8 cellular contexts compared by ENCODE assay signal in the genomic region with DNA sequence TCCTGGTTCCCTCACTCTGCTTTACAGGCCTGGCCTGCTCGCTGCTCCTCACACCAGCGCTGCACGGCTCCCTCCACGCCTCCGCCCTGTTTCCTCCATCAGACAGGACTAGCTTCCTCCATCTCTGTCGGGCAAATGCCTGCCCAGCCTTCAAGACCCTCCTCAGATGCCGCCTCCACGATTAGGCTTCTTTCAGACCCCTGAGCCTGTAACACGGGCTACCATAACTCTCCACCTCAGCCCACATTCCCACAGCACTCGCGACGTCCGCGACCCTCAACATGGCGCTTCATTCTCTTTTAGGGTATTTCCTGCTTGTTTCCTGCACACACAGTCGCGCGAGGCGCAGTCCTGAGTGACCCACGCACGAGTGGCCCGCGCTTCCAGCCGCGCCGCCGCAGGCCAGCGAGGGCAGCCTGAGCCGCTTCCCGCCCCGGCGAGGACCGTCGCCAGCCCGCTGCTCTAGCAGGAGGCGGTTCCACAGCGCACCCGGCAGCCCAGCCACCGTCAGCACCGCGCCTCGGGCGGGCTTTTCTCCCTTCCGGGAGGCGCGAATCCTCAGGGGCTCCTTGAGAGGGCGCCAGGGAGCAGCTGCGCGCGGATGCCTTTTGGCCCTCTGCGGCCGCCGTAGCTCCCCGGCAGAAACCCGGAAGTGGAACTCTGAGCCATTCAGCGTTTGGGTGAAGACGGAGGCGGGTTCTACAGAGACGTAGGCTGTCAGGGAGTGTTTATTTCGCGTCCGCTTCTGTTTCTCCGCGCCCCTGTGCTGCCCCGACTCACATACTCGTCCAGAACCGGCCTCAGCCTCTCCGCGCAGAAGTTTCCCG. TPM values are rescaled to one million over a fixed set of nuclear protein-coding genes. Genes with fewer than 3 reads are reported as not detected.
DNase-seq lines count a peak whose midpoint lies in the region; ATAC-seq lines count a peak whose summit lies in the region.

Gene FRG1 (plus strand): TSS at position 695 of the 827 bp plus-strand sequence. CDS start 138 bp downstream, outside the sequence.

- H3K4me1 ChIP-seq in SJSA1 (replicated peaks) (no peaks in the 10 kb centered on the region), iPS DF 6.9 (ENCODE audit: control insufficient read depth, insufficient read depth, low read length) (no peaks in the 10 kb centered on the region), skeletal muscle tissue (ENCODE audit: control insufficient read depth in 3 of 3, insufficient read depth in 3 of 3, low read length in 3 of 3) (peaks cover 3 to 11% (median 4%) of the 10 kb centered on the region in 3 donors)

- H3K9ac ChIP-seq in skeletal muscle tissue (ENCODE audit: low read depth in 1 of 3, low read length in 3 of 3) = peak within 1 kb of the TSS; percentile 89 to 97 (median 92)

- WGBS in iPS DF 6.9 (ENCODE audit: insufficient coverage, insufficient read length) = no CpG with 5 or more reads among the region's 70 CpGs

- H3K36me3 ChIP-seq in SJSA1 (no peaks in the 10 kb centered on the region), iPS DF 6.9 (ENCODE audit: control insufficient read depth, insufficient read depth, low read length) (no peaks in the 10 kb centered on the region), skeletal muscle tissue (ENCODE audit: control insufficient read depth in 3 of 3, insufficient read depth in 3 of 3, low read length in 3 of 3) (peaks cover 0 to 5% (median 2%) of the 10 kb centered on the region in 3 donors)

- no peak within 1 kb of the TSS; the same call in 1 of the 2 replicates for H3K27ac ChIP-seq in SJSA1
- H3K27ac ChIP-seq in iPS DF 6.9 (ENCODE audit: low read length) = no peak within 1 kb of the TSS
- H3K27ac ChIP-seq in skeletal muscle tissue (ENCODE audit: low read depth, low read length) = peak within 1 kb of the TSS; percentile 77

- no peaks in the 10 kb centered on the region for H3K27me3 ChIP-seq in SJSA1 (replicated peaks)
- no peaks in the 10 kb centered on the region for H3K27me3 ChIP-seq in iPS DF 6.9 (ENCODE audit: control insufficient read depth, insufficient read depth, low read length)
- no peaks in the 10 kb centered on the region for H3K27me3 ChIP-seq in skeletal muscle tissue (ENCODE audit: control insufficient read depth in 3 of 3, insufficient read depth in 3 of 3, low read length in 3 of 3)

- peak within 1 kb of the TSS; percentile 50 for H3K4me3 ChIP-seq in SJSA1
- H3K4me3 ChIP-seq in iPS DF 6.9 (ENCODE audit: low read length) = peak within 1 kb of the TSS; percentile 81
- H3K4me3 ChIP-seq in skeletal muscle tissue (ENCODE audit: low read length in 3 of 3) = peak within 1 kb of the TSS; percentile 83 to 96 (median 95)

- peak; percentile 99 for ATAC-seq in GM18502 (IDR thresholded peaks at IDR 0.05; ENCODE audit: poor library complexity, unreplicated experiment)
- peak; percentile 99 for ATAC-seq in HG02938 (IDR thresholded peaks at IDR 0.05; ENCODE audit: unreplicated experiment)

- DNase-seq in SJSA1 (ENCODE audit: low read depth in 1 of 2, low spot score in 2 of 2) (peak; percentile 92 to 97), astrocyte of the hippocampus (ENCODE audit: low read depth, low spot score) (peak; percentile 98), iPS DF 6.9 (ENCODE audit: low read depth, low spot score) (peak; percentile 76), NOMO-1 treated with dmso at 0.1 percent for 144 hours (lab: John Stamatoyannopoulos, UW; ENCODE audit: unreplicated experiment) (no peak), NCI-H69 (lab: John Stamatoyannopoulos, UW) (no peak)

- H3K9me3 ChIP-seq in SJSA1 (replicated peaks) (no peaks in the 10 kb centered on the region), iPS DF 6.9 (ENCODE audit: control insufficient read depth, insufficient read depth, low read length) (no peaks in the 10 kb centered on the region), skeletal muscle tissue (ENCODE audit: control insufficient read depth in 3 of 3, low read length in 3 of 3) (no peaks in the 10 kb centered on the region)

RNA-seq across cellular contexts. Expression of gene FRG1, which starts in this region (rescaled TPM):
- 48.7 and 116 TPM in 2 replicates for total RNA-seq in SJSA1 (2014; rRNA removed; shearing (Covaris generic))
- total RNA-seq in skeletal muscle tissue = 13.6 TPM

Comparison
In these comparisons a context has a peak if more than half of its experiments do, and no peak if none do; other contexts are left out.
1. DNase-seq: peak in SJSA1 (2 of 2), astrocyte of the hippocampus (single experiment) and iPS DF 6.9 (single experiment); none in NOMO-1 treated with dmso at 0.1 percent for 144 hours (single experiment) and NCI-H69 (single experiment).
2. Peak in every context shown above with its lines, with median percentiles within 50 percentile points of each other: H3K4me3 ChIP-seq.